Comparison of ENCODE assay signal across 13 cellular contexts in genomic region chr15:79329186-79329611, GRCh38. TPM values are rescaled to one million over a fixed set of nuclear protein-coding genes. Genes with fewer than 3 reads are reported as not detected.
A peak's percentile ranks its signal among the peaks of the same experiment; 100 is the strongest.
DNase-seq lines count a peak whose midpoint lies in the region; ATAC-seq and TF ChIP-seq lines count a peak whose summit lies in the region.
"Had no signal": no experiment of that assay in that cellular context is flagged by ENCODE, and none has a peak within 500 bp of the region (broad histone marks: within the 10 kb centered on the region; RNA-seq: fewer than 3 reads in every experiment).

No MANE protein-coding gene starts in this region.

- TF ChIP-seq RAD21 in HCT116 (IDR thresholded peaks at IDR 0.05; ENCODE audit: low read depth), result no peak

- peak overlapping the region; percentile 4; the same call in 1 of the 2 replicates for H3K4me2 ChIP-seq in HCT116 (ENCODE audit: low read length)

- TF ChIP-seq POLR2A in HCT116 (IDR thresholded peaks at IDR 0.05; ENCODE audit: borderline replicate concordance, extremely low read depth, insufficient read depth, insufficient read length), result no peak

- CTCF ChIA-PET in A673 (lab: Charles Lee), result no interaction called here
- CTCF ChIA-PET in HCT116 (lab: Charles Lee), result interaction anchor here (1.2 kb wide), 1 partner anchor 11 kb away, joined by 7 read pairs; no protein-coding TSS in a partner anchor

- H3K4me3 ChIP-seq in A673 (ENCODE audit: low read depth, low read length, poor library complexity, severe bottlenecking), result no peak overlapping the region
- no peak overlapping the region for H3K4me3 ChIP-seq in HCT116 (replicated peaks in 1 of 2; ENCODE audit: low read depth in 1 of 2, low read length in 2 of 2)
- H3K4me3 ChIP-seq: left lung had no signal

- H3K36me3 ChIP-seq in A673 (ENCODE audit: insufficient read depth, low read length, poor library complexity, severe bottlenecking) (no peaks in the 10 kb centered on the region), HCT116 (ENCODE audit: control insufficient read depth in 1 of 2, insufficient read depth in 2 of 2, low read length in 2 of 2) (0 out of 4 replicates have a peak, but pooled peaks cover 3 to 12% of the 10 kb centered on the region in 2 experiments)

- DNase-seq in A673 (ENCODE audit: low spot score) (peak; percentile 18), HCT116 (ENCODE audit: low read depth, low spot score) (no peak), glomerular endothelial cell (ENCODE audit: extremely low read depth, low read depth, low spot score) (peak; percentile 37), occipital lobe (lab: John Stamatoyannopoulos, UW) (no peak), MV-4-11 (lab: John Stamatoyannopoulos, UW) (no peak), NCI-H1436 (lab: John Stamatoyannopoulos, UW) (no peak)
- DNase-seq: activated CD8-positive, alpha-beta memory T cell treated with anti-CD3 and anti-CD28 coated beads, Interleukin-2, amount 10 ng/mL, durations not matched to agents 7 days and 5 days; COR-L47; cortex of kidney; left lung had no signal

- no peaks in the 10 kb centered on the region for H3K9me2 ChIP-seq in HCT116 (ENCODE audit: insufficient read depth)

- POLR2A ChIA-PET in A673 (lab: Charles Lee; ENCODE audit: low non-redundant PET) (no interaction called here), HCT116 (lab: Charles Lee) (no interaction called here)

- H4K20me1 ChIP-seq in HCT116 (ENCODE audit: insufficient read depth), result no peaks in the 10 kb centered on the region

- ATAC-seq in HCT116 (peak; percentile 64), HG02759 (IDR thresholded peaks at IDR 0.05; ENCODE audit: unreplicated experiment) (no peak)
- ATAC-seq: activated CD8-positive, alpha-beta memory T cell treated with anti-CD3 and anti-CD28 coated beads, Interleukin-2, amount 10 ng/mL, durations not matched to agents 7 days and 5 days; left lung; Right ventricle myocardium inferior had no signal

- no peak overlapping the region for H2AFZ ChIP-seq in HCT116 (ENCODE audit: low read depth, low read length, poor library complexity, severe bottlenecking)

- BruUV-seq in A673 (replicated peaks; lab: Mats Ljungman, UMichigan) (no TSS peak), HCT116 (replicated peaks; lab: Mats Ljungman, UMichigan) (no TSS peak)

- H3K27me3 ChIP-seq in A673 (replicated peaks; ENCODE audit: insufficient read depth, low read depth, low read length, poor library complexity) (no peaks in the 10 kb centered on the region), HCT116 (ENCODE audit: insufficient read depth, low read length) (no peaks in the 10 kb centered on the region)
- H3K27me3 ChIP-seq: left lung had no signal

- no peak overlapping the region for H3K9ac ChIP-seq in HCT116 (ENCODE audit: low read length)

- H3K9me3 ChIP-seq in A673 (ENCODE audit: low read depth, low read length, poor library complexity, severe bottlenecking), result no peaks in the 10 kb centered on the region
- H3K9me3 ChIP-seq in HCT116 (ENCODE audit: control insufficient read depth in 1 of 2, insufficient read depth in 1 of 2, low read depth in 1 of 2, low read length in 2 of 2), result no peaks in the 10 kb centered on the region
- H3K9me3 ChIP-seq: left lung had no signal

- RAD21 ChIA-PET in HCT116 (lab: Charles Lee; ENCODE audit: low non-redundant PET in 1 of 2, low total read pairs in 2 of 2, uncharacterized antibody in 2 of 2, unreplicated experiment in 2 of 2), result no interaction called here

- intact Hi-C loops in A673 (cut with micrococcal nuclease; ENCODE audit: unreplicated experiment) (no loop called here), HCT116 (cut with micrococcal nuclease) (no loop called here)

- H3K27ac ChIP-seq in A673 (ENCODE audit: low read depth, low read length, poor library complexity, severe bottlenecking), result peak overlapping the region; percentile 42
- peak overlapping the region; percentile 54 for H3K27ac ChIP-seq in HCT116 (ENCODE audit: low read depth, low read length)
- H3K27ac ChIP-seq in VCaP, result peak overlapping the region; percentile 34
- H3K27ac ChIP-seq: left lung had no signal

- no peak for TF ChIP-seq CTCF in A673 (conservative IDR thresholded peaks at IDR 0.05; ENCODE audit: low read depth, low read length)
- no peak for TF ChIP-seq CTCF in HCT116 (IDR thresholded peaks at IDR 0.05 in 2 of 3, conservative IDR thresholded peaks at IDR 0.05 in 1 of 3; ENCODE audit: borderline replicate concordance in 1 of 3, insufficient read depth in 1 of 3, low read depth in 2 of 3, low read length in 2 of 3)
- TF ChIP-seq CTCF in VCaP (conservative IDR thresholded peaks at IDR 0.05), result no peak

- no peaks in the 10 kb centered on the region for H3K4me1 ChIP-seq in A673 (ENCODE audit: insufficient read depth, low read length, poor library complexity, severe bottlenecking)
- peaks cover 18 to 21% of the 10 kb centered on the region in 2 experiments; a peak in 3 of 4 replicates for H3K4me1 ChIP-seq in HCT116 (ENCODE audit: control insufficient read depth in 1 of 2, insufficient read depth in 2 of 2, low read length in 2 of 2)
- H3K4me1 ChIP-seq: left lung had no signal

- peaks cover 8% of the 10 kb centered on the region; the same call in 1 of the 2 replicates for H3K79me2 ChIP-seq in HCT116 (ENCODE audit: insufficient read depth, low read length)

TF ChIP-seq in HCT116, 20 proteins besides CTCF, POLR2A, EP300 and RAD21:
- TF ChIP-seq MAX (IDR thresholded peaks at IDR 0.05) (0 out of 2 replicates have a peak, but pooled peaks have one; percentile 14), SIN3A (IDR thresholded peaks at IDR 0.05; ENCODE audit: low read depth) (no peak)

RNA-seq across cellular contexts. Expression of gene TMED3, which starts 18.3 kb away (rescaled TPM):
- total RNA-seq in A673 (2021), result 50.0 and 51.6 TPM in 2 replicates
- total RNA-seq in HCT116 (2021; ENCODE audit: unreplicated experiment), result 53.6 TPM
- polyA plus RNA-seq in HCT116 (2012), result 62.6 and 81.8 TPM in 2 replicates
- 120 and 143 TPM in 2 replicates for total RNA-seq in glomerular endothelial cell
- 28.7 TPM for total RNA-seq in occipital lobe

RNA-seq across cellular contexts. Expression of gene ANKRD34C, which starts 46.7 kb away (rescaled TPM):
- total RNA-seq in A673 (2021) (not detected in 2 replicates), HCT116 (2021; ENCODE audit: unreplicated experiment) (not detected), glomerular endothelial cell (not detected in 2 replicates), occipital lobe (not detected)
- not detected in 2 replicates for polyA plus RNA-seq in HCT116 (2012)
- total RNA-seq: activated CD8-positive, alpha-beta memory T cell treated with anti-CD3 and anti-CD28 coated beads, Interleukin-2, amount 10 ng/mL, durations not matched to agents 7 days and 5 days; left lung had no signal

Comparison
In these comparisons a context has a peak if more than half of its experiments do, and no peak if none do; other contexts are left out.
1. DNase-seq: peak in A673 (single experiment) and glomerular endothelial cell (single experiment); none in HCT116 (single experiment), occipital lobe (single experiment), MV-4-11 (single experiment) and NCI-H1436 (single experiment).
2. Peak in every context shown above with its lines, with median percentiles within 50 percentile points of each other: H3K27ac ChIP-seq.